In genomic region chr10:113168560-113168959, GRCh38 we compare ENCODE assay signal across 1 cellular context.
TF ChIP-seq lines count a peak whose summit lies in the region.

No MANE protein-coding gene starts in this region.

TF ChIP-seq in HepG2, 621 proteins besides CTCF, POLR2A, EP300 and RAD21 (continued from another document):
- TF ChIP-seq MED8 (CRISPR knock-in tag; IDR thresholded peaks at IDR 0.05; ENCODE audit: insufficient replicate concordance) (no peak), SRSF4 (IDR thresholded peaks at IDR 0.05; ENCODE audit: low read depth, low read length, poor library complexity, severe bottlenecking) (no peak), E2F5 (CRISPR knock-in tag; conservative IDR thresholded peaks at IDR 0.05) (no peak), ZNF746 (CRISPR knock-in tag; IDR thresholded peaks at IDR 0.05) (no peak), ZNF615 (CRISPR knock-in tag; IDR thresholded peaks at IDR 0.05; ENCODE audit: borderline replicate concordance) (no peak), ZBTB3 (CRISPR knock-in tag; IDR thresholded peaks at IDR 0.05; ENCODE audit: borderline replicate concordance, low read depth) (no peak), JARID2 (CRISPR knock-in tag; IDR thresholded peaks at IDR 0.05; ENCODE audit: insufficient replicate concordance) (no peak), ZNF609 (CRISPR knock-in tag; IDR thresholded peaks at IDR 0.05; ENCODE audit: borderline replicate concordance) (no peak), ZBTB38 (CRISPR knock-in tag; IDR thresholded peaks at IDR 0.05) (no peak), CCDC6 (CRISPR knock-in tag; IDR thresholded peaks at IDR 0.05) (no peak), NAIF1 (CRISPR knock-in tag; IDR thresholded peaks at IDR 0.05; ENCODE audit: borderline replicate concordance) (no peak), CREB3 (CRISPR knock-in tag; IDR thresholded peaks at IDR 0.05) (no peak)
TF ChIP-seq in HepG2: peak in this region for 0.
